23 cellular contexts compared by ENCODE assay signal in the genomic region with DNA sequence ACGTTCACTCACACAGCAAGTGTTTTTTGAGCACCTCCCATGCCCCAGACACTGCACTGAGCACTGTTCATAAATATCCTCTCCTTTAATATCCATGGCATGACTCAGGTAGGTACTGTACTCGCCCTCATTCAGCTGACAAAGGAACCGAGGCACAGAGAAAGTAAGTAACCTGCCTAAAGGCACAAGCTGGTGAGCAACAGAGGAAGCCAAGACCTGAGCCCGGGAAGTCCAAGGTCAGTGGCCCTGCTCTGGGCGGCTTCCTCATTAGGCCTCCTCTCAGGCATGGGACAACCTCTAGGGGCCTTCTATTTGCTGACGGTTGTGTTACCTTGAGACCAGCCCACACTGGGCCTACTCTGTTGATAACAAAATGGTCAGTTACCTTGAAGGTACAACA. TPM values are rescaled to one million over a fixed set of nuclear protein-coding genes. Genes with fewer than 3 reads are reported as not detected.
DNase-seq lines count a peak whose midpoint lies in the region; FAIRE-seq and TF ChIP-seq lines count a peak whose summit lies in the region.
"Had no signal": no experiment of that assay in that cellular context is flagged by ENCODE, and none has a peak within 500 bp of the region (broad histone marks: within the 10 kb centered on the region; RNA-seq: fewer than 3 reads in every experiment).

No MANE protein-coding gene starts in this region.

- H3K56ac ChIP-seq in H9 (ENCODE audit: insufficient read length, low read depth, low read length) (no peak overlapping the region), H1 (replicated peaks; ENCODE audit: insufficient read length, low read depth, low read length) (no peak overlapping the region)

- H2AK5ac ChIP-seq in H9 (ENCODE audit: insufficient read length, low read length) (no peak overlapping the region), H1 (ENCODE audit: low read depth, low read length) (no peak overlapping the region)

- H3K23ac ChIP-seq in H9 (ENCODE audit: insufficient read length, low read depth, low read length) (no peak overlapping the region), H1 (ENCODE audit: insufficient read length) (no peak overlapping the region)

- H4K5ac ChIP-seq in H9 (ENCODE audit: insufficient read length, low read depth, low read length), result no peak overlapping the region
- H4K5ac ChIP-seq in H1 (ENCODE audit: insufficient read length, low read depth, low read length), result no peak overlapping the region

- H3K4me3 ChIP-seq in H1 (ENCODE audit: extremely low read depth in 1 of 4, insufficient read depth in 2 of 4, low read depth in 3 of 4, low read length in 4 of 4), result no peak overlapping the region
- H3K4me3 ChIP-seq in spleen, result no peak overlapping the region
- no peak overlapping the region for H3K4me3 ChIP-seq in kidney (ENCODE audit: low read length in 2 of 2)
- H3K4me3 ChIP-seq: GM23248, Peyer's patch, SJSA1 had no signal

- H3K4me1 ChIP-seq in H9 (ENCODE audit: insufficient read depth, low read length) (no peaks in the 10 kb centered on the region; the same call in 1 of the 2 replicates), H1 (replicated peaks in 1 of 4; ENCODE audit: control insufficient read depth in 3 of 4, insufficient read depth in 4 of 4, low read length in 3 of 4) (no peaks in the 10 kb centered on the region), spleen (no peaks in the 10 kb centered on the region), kidney (ENCODE audit: control insufficient read depth in 1 of 2, insufficient read depth in 1 of 2, low read depth in 1 of 2, low read length in 2 of 2) (no peaks in the 10 kb centered on the region)
- H3K4me1 ChIP-seq: BE2C, Peyer's patch, SJSA1 had no signal

- no peak for TF ChIP-seq EP300 in H1 (IDR thresholded peaks at IDR 0.05; ENCODE audit: borderline replicate concordance in 1 of 2, low read depth in 2 of 2, low read length in 2 of 2)

- no CpG with 5 or more reads among the region's 6 CpGs for WGBS in H9 (ENCODE audit: extremely low coverage, insufficient read length, low lambda C conversion rate)
- 90% methylated on average over 6 of the region's 6 CpGs; no CpG with 5 or more reads in 1 of the 2 experiments for WGBS in H1 (ENCODE audit: extremely low coverage in 1 of 2, insufficient coverage in 1 of 2, insufficient read length in 1 of 2, insufficient replicate concordance in 2 of 2, low coverage in 1 of 2, low lambda C conversion rate in 2 of 2, missing lambda C conversion rate in 1 of 2), 2 experiments
- WGBS in spleen, 5 donors, result 80 to 93% (median 89%) methylated on average over 6 of the region's 6 CpGs

- FAIRE-seq in H1 (lab: Jason Lieb, UNC), result no peak
- no peak for FAIRE-seq in kidney (lab: Jason Lieb, UNC)
- FAIRE-seq: A204.1, D721Med, GM18507 had no signal

- H2BK20ac ChIP-seq in H9 (ENCODE audit: low read depth, low read length, poor library complexity, severe bottlenecking) (no peak overlapping the region), H1 (ENCODE audit: low read length) (no peak overlapping the region)

- CTCF ChIA-PET in H1 (lab: Charles Lee; ENCODE audit: partially characterized antibody), result interaction anchor here (1.0 to 1.4 kb wide), 2 partner anchors 13 to 42 kb away, joined by 4 to 5 read pairs; no protein-coding TSS in a partner anchor

- no peaks in the 10 kb centered on the region for H3K27me3 Mint-ChIP-seq in activated T-cell treated with anti-CD3 and anti-CD28 coated beads, Interleukin-2, amount 50 U/mL, for 24 hours
- H3K27me3 Mint-ChIP-seq in H9 (ENCODE audit: low read depth), result no peaks in the 10 kb centered on the region; the same call in 1 of the 2 replicates

- H3K79me2 ChIP-seq in H9 (ENCODE audit: insufficient read depth, low read length), result no peaks in the 10 kb centered on the region
- H3K79me2 ChIP-seq in H1 (ENCODE audit: control insufficient read depth in 1 of 2, insufficient read depth in 2 of 2, low read length in 2 of 2), result no peaks in the 10 kb centered on the region

- no peak overlapping the region for H3K4me2 ChIP-seq in H9 (ENCODE audit: insufficient read depth, insufficient read length, low read length)
- H3K4me2 ChIP-seq in H1 (ENCODE audit: insufficient read depth in 1 of 2, low read depth in 2 of 2, low read length in 2 of 2), result no peak overlapping the region
- H3K4me2 ChIP-seq: KMS-11 had no signal

- H2BK120ac ChIP-seq in H9 (ENCODE audit: low read depth, low read length, poor library complexity, severe bottlenecking) (no peak overlapping the region), H1 (replicated peaks; ENCODE audit: low read depth, low read length) (no peak overlapping the region)

- H2BK15ac ChIP-seq in H9 (ENCODE audit: low read depth, low read length) (0 out of 2 replicates have a peak overlapping the region, but pooled peaks have one; percentile 80), H1 (ENCODE audit: low read length) (no peak overlapping the region)

- H4K20me1 ChIP-seq in H9 (ENCODE audit: control insufficient read depth, insufficient read depth, insufficient read length) (no peaks in the 10 kb centered on the region), H1 (replicated peaks in 1 of 2; ENCODE audit: control insufficient read depth in 1 of 2, insufficient read depth in 2 of 2, low read length in 2 of 2) (no peaks in the 10 kb centered on the region)

- no peaks in the 10 kb centered on the region for H3K9me3 Mint-ChIP-seq in activated T-cell treated with anti-CD3 and anti-CD28 coated beads, Interleukin-2, amount 50 U/mL, for 24 hours
- H3K9me3 Mint-ChIP-seq in H9, result no peaks in the 10 kb centered on the region

- H3K9ac ChIP-seq in H9 (ENCODE audit: extremely low read depth, insufficient read length, low read length) (no peak overlapping the region), H1 (replicated peaks in 1 of 4; ENCODE audit: extremely low read depth in 1 of 4, low read depth in 3 of 4, low read length in 3 of 4) (no peak overlapping the region), kidney (ENCODE audit: low read length in 2 of 2) (no peak overlapping the region)
- H3K9ac ChIP-seq: GM23248, KMS-11 had no signal

- H3K18ac ChIP-seq in H9 (ENCODE audit: insufficient read length, low read depth, low read length), result peak overlapping the region; percentile 25
- H3K18ac ChIP-seq in H1 (ENCODE audit: extremely low read depth, low read length), result no peak overlapping the region

- H4K8ac ChIP-seq in H9 (replicated peaks; ENCODE audit: insufficient read length, low read depth, low read length) (no peak overlapping the region), H1 (ENCODE audit: extremely low read depth, insufficient read depth, low read length) (peak overlapping the region; percentile 14; the same call in 1 of the 2 replicates)

- H3K4me1 Mint-ChIP-seq in activated T-cell treated with anti-CD3 and anti-CD28 coated beads, Interleukin-2, amount 50 U/mL, for 24 hours (ENCODE audit: low read depth), result peaks cover 45% of the 10 kb centered on the region
- H3K4me1 Mint-ChIP-seq in H9, result peaks cover 0 to 7% of the 10 kb centered on the region in 2 experiments; a peak in 2 of 4 replicates

- POLR2A ChIA-PET in H1 (lab: Charles Lee; ENCODE audit: partially characterized antibody), result no interaction called here

- TF ChIP-seq CTCF in H9 (conservative IDR thresholded peaks at IDR 0.05) (no peak), H1 (IDR thresholded peaks at IDR 0.05; ENCODE audit: control extremely low read depth in 1 of 3, insufficient read depth in 1 of 3, low read depth in 1 of 3, low read length in 3 of 3) (no peak), spleen (IDR thresholded peaks at IDR 0.05 in 8 of 11, conservative IDR thresholded peaks at IDR 0.05 in 3 of 11) (no peak), kidney (IDR thresholded peaks at IDR 0.05; ENCODE audit: borderline replicate concordance, extremely low read depth, insufficient read depth) (no peak)

- no peak overlapping the region; the same call in 1 of the 2 replicates for H3K4ac ChIP-seq in H9 (ENCODE audit: low read depth, low read length)
- no peak overlapping the region for H3K4ac ChIP-seq in H1 (replicated peaks; ENCODE audit: insufficient read length, low read depth, low read length)

- H3K14ac ChIP-seq in H9 (ENCODE audit: insufficient read depth, low read length), result no peak overlapping the region; the same call in 1 of the 2 replicates
- H3K14ac ChIP-seq in H1 (ENCODE audit: insufficient read length), result no peak overlapping the region

- peak; percentile 28 for DNase-seq in activated T-cell treated with anti-CD3 and anti-CD28 coated beads, Interleukin-2, amount 50 U/mL, for 24 hours
- DNase-seq in activated T-cell treated with anti-CD3 and anti-CD28 coated beads for 4 hours (no peak), H9 (no peak), H1 (ENCODE audit: low read depth in 1 of 2, low spot score in 2 of 2) (no peak), spleen (peak; percentile 28), AG20443 (ENCODE audit: low spot score) (no peak), kidney (no peak)
- DNase-seq: BE2C, DMS53, GDM1, GM23248, NCI-H1092 treated with DMSO at 0.1 percent for 48 hours, NCI-H146, NCI-H2029, NCI-H345, NCI-H524, NCI-H774, Peyer's patch had no signal

- intact Hi-C loops in spleen (cut with DNase I; ENCODE audit: low total_unique reads), result no loop called here
- intact Hi-C loops in kidney (cut with DNase I), result no loop called here

- no peaks in the 10 kb centered on the region for H3K36me3 ChIP-seq in H1 (ENCODE audit: control insufficient read depth in 2 of 4, insufficient read depth in 4 of 4, low read length in 3 of 4)
- H3K36me3 ChIP-seq in spleen, result no peaks in the 10 kb centered on the region
- H3K36me3 ChIP-seq in kidney (ENCODE audit: control insufficient read depth in 1 of 2, insufficient read depth in 2 of 2, low read length in 2 of 2), result no peaks in the 10 kb centered on the region
- H3K36me3 ChIP-seq: BE2C, Peyer's patch, SJSA1 had no signal

- no peak for TF ChIP-seq RAD21 in H1 (IDR thresholded peaks at IDR 0.05 in 1 of 2, conservative IDR thresholded peaks at IDR 0.05 in 1 of 2; ENCODE audit: low read depth in 2 of 2, low read length in 2 of 2)

- TF ChIP-seq POLR2A in H1 (IDR thresholded peaks at IDR 0.05; ENCODE audit: control extremely low read depth in 1 of 2, low read depth in 2 of 2, low read length in 2 of 2), result no peak
- TF ChIP-seq POLR2A in spleen (IDR thresholded peaks at IDR 0.05), result no peak

- no peak overlapping the region for H3T11ph ChIP-seq in H9 (ENCODE audit: low read length)

- H3K23me2 ChIP-seq in H9 (ENCODE audit: insufficient read length, low read depth, low read length, poor library complexity, severe bottlenecking), result no peaks in the 10 kb centered on the region
- H3K23me2 ChIP-seq in H1 (ENCODE audit: low read depth, low read length), result no peaks in the 10 kb centered on the region

- H3K79me1 ChIP-seq in H9 (ENCODE audit: insufficient read depth, low read depth, low read length, poor library complexity, severe bottlenecking) (no peaks in the 10 kb centered on the region), H1 (ENCODE audit: low read depth, low read length) (no peaks in the 10 kb centered on the region)

- no peaks in the 10 kb centered on the region for H3K9me3 ChIP-seq in H9 (ENCODE audit: control insufficient read depth, low read depth, low read length)
- H3K9me3 ChIP-seq in H1 (ENCODE audit: insufficient read depth in 2 of 2, low read depth in 1 of 2, low read length in 1 of 2), result no peaks in the 10 kb centered on the region
- H3K9me3 ChIP-seq in spleen, result no peaks in the 10 kb centered on the region
- H3K9me3 ChIP-seq in kidney (ENCODE audit: control insufficient read depth in 1 of 2, low read length in 2 of 2), result no peaks in the 10 kb centered on the region
- H3K9me3 ChIP-seq: BE2C, Peyer's patch, SJSA1 had no signal

- no peak overlapping the region for H2AFZ ChIP-seq in H9 (ENCODE audit: low read length)
- no peak overlapping the region for H2AFZ ChIP-seq in H1 (ENCODE audit: low read length)
- H2AFZ ChIP-seq: GM23248 had no signal

- H3K36me3 Mint-ChIP-seq in activated T-cell treated with anti-CD3 and anti-CD28 coated beads, Interleukin-2, amount 50 U/mL, for 24 hours (ENCODE audit: low read depth), result peaks cover 5% of the 10 kb centered on the region
- H3K36me3 Mint-ChIP-seq in H9 (ENCODE audit: insufficient read depth in 1 of 3, low read depth in 3 of 3), result peaks cover 0 to 5% (median 0%) of the 10 kb centered on the region in 3 experiments; a peak in 1 of 7 replicates

- H3K27ac ChIP-seq in H9 (ENCODE audit: insufficient read length, low read depth, low read length) (no peak overlapping the region), H1 (ENCODE audit: low read depth, low read length) (no peak overlapping the region), spleen (no peak overlapping the region), kidney (ENCODE audit: low read depth in 2 of 2, low read length in 2 of 2) (no peak overlapping the region)
- H3K27ac ChIP-seq: GM23248, KMS-11, Peyer's patch, SJSA1 had no signal

- no peak overlapping the region for H3K27ac Mint-ChIP-seq in activated T-cell treated with anti-CD3 and anti-CD28 coated beads, Interleukin-2, amount 50 U/mL, for 24 hours
- H3K27ac Mint-ChIP-seq in H9, result peak overlapping the region in 2 of 3 experiments; percentile 55 to 85; a peak in 3 of 7 replicates

- H3K4me3 Mint-ChIP-seq in activated T-cell treated with anti-CD3 and anti-CD28 coated beads, Interleukin-2, amount 50 U/mL, for 24 hours, result no peak overlapping the region
- no peak overlapping the region for H3K4me3 Mint-ChIP-seq in H9

- H4K91ac ChIP-seq in H9 (ENCODE audit: insufficient read length, low read depth, low read length), result no peak overlapping the region
- no peak overlapping the region for H4K91ac ChIP-seq in H1 (replicated peaks; ENCODE audit: insufficient read length, low read length)

- H2BK12ac ChIP-seq in H9 (ENCODE audit: insufficient read length, low read depth, low read length) (no peak overlapping the region), H1 (ENCODE audit: low read depth, low read length) (no peak overlapping the region)

- H2BK5ac ChIP-seq in H9 (ENCODE audit: insufficient read length, low read length) (no peak overlapping the region), H1 (ENCODE audit: low read depth, low read length) (no peak overlapping the region; the same call in 1 of the 2 replicates)

- H3K27me3 ChIP-seq in H9 (ENCODE audit: insufficient read depth, low read length) (no peaks in the 10 kb centered on the region), H1 (replicated peaks in 1 of 4; ENCODE audit: control insufficient read depth in 3 of 4, extremely low read depth in 1 of 4, insufficient read depth in 3 of 4, low read length in 3 of 4) (no peaks in the 10 kb centered on the region), spleen (replicated peaks in 1 of 7) (no peaks in the 10 kb centered on the region)
- H3K27me3 ChIP-seq: BE2C, Peyer's patch, SJSA1 had no signal

RNA-seq across cellular contexts. Expression of gene EZH2, which starts 45.1 kb away (rescaled TPM):
- total RNA-seq in H9 (2021), result 39.4 and 41.3 TPM in 2 replicates
- 46.6 and 49.0 TPM in 2 replicates for total RNA-seq in H1 (2021; fragmentation: NEBNext Ultra II Directional; extraction: Animal tissue kit (Norgen Biotek cat#: 25700))
- 15.5 and 28.9 TPM in 2 replicates for polyA plus RNA-seq in H1 (2011; rRNA removed)
- 33.2 TPM for polyA plus RNA-seq in H1 (2011; cell fraction: cytosol; rRNA removed)
- polyA plus RNA-seq in H1 (2011; cell fraction: nucleus; rRNA removed), result 39.7 TPM
- 37.0 to 56.8 TPM (median 42.7 TPM) in 4 replicates for polyA plus RNA-seq in H1 (2012, experiment 1 of 2)
- polyA plus RNA-seq in H1 (2012, experiment 2 of 2), result 6.6 TPM
- 41.2 TPM for polyA plus RNA-seq in H1 (2013, experiment 1 of 2)
- polyA plus RNA-seq in H1 (2013, experiment 2 of 2), result 36.4 TPM
- 18.2 and 30.1 TPM in 2 replicates for polyA minus RNA-seq in H1 (2011; rRNA and poly(A)+ RNA removed)
- polyA minus RNA-seq in H1 (2011; cell fraction: cytosol; rRNA and poly(A)+ RNA removed), result 22.4 TPM
- 34.6 TPM for polyA minus RNA-seq in H1 (2011; cell fraction: nucleus; rRNA and poly(A)+ RNA removed)
- 10 to 100 TPM in 3 of 7 donors, 1 to 10 TPM in 4; 6.0 to 14.5 (median 9.8) TPM for total RNA-seq in spleen
- 1 to 10 TPM; 5.0 to 7.1 (median 5.7) TPM for polyA plus RNA-seq in spleen
- total RNA-seq in kidney, result 4.7 TPM
- 1.6 TPM for polyA plus RNA-seq in kidney (ENCODE audit: insufficient read depth, low read depth, low replicate concordance)

Comparison
In these comparisons a context has a peak if more than half of its experiments do, and no peak if none do; other contexts are left out.
1. DNase-seq: peak in activated T-cell treated with anti-CD3 and anti-CD28 coated beads, Interleukin-2, amount 50 U/mL, for 24 hours (single experiment) and spleen (single experiment); none in activated T-cell treated with anti-CD3 and anti-CD28 coated beads for 4 hours (single experiment), H9 (single experiment), H1 (0 of 2), AG20443 (single experiment) and kidney (single experiment).